ENCODE assay signal across 8 cellular contexts in the genomic region with DNA sequence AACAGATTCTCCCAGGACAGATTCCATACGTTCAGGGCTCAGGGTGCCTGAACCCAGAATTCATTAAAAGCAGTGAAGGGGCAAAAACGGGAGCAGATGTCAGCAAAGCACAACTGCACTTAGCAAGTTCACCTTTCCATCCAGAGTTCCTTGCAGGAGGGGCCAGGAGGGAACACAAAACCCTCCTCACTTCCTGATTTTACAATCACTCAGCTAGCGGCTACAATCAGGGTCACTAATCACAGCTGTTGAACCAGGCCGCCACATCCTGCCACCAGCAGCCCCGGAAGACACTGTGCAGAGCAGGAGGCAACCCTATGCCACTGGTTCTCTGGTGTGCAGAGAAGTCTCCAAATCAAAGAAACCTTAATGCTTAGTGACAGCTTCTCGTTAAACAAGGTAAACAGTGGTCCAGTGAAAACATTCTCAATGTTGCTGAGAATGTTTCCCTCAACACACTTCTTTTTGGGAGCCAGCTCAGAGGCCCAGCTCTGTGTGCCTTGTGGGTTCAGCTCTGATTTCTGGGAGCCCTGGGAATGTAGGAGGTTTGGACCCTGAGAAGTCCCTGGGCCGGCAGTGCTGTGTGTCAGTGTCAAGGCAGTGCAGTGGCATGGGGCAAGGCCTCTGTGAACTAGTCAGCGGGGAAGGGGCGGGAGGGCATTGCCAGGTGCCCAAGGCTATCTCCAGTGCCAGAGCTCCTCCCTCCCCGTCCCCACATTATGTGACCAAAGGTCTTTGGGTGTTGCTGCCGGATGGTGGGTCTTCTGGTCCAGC. TPM values are rescaled to one million over a fixed set of nuclear protein-coding genes. Genes with fewer than 3 reads are reported as not detected.
DNase-seq lines count a peak whose midpoint lies in the region; ATAC-seq and TF ChIP-seq lines count a peak whose summit lies in the region.

No MANE protein-coding gene starts in this region.

- POLR2A ChIA-PET in GM10248 (lab: Yijun Ruan, JAX) = interaction anchor here (0.6 to 2.0 kb wide), 4 partner anchors 20 to 199 kb away, joined by 3 to 8 read pairs (median 4); no protein-coding TSS in a partner anchor

- no peaks in the 10 kb centered on the region for H3K27me3 Mint-ChIP-seq in memory B cell

- ATAC-seq in GM21526 (IDR thresholded peaks at IDR 0.05; ENCODE audit: low FRiP score, unreplicated experiment) = peak; percentile 58
- peak; percentile 77 for ATAC-seq in memory B cell (ENCODE audit: low read depth)
- no peak for ATAC-seq in GM18519 (IDR thresholded peaks at IDR 0.05; ENCODE audit: low FRiP score, unreplicated experiment)

- TF ChIP-seq CTCF in GM10248 (IDR thresholded peaks at IDR 0.05; ENCODE audit: control extremely low read depth, extremely low read depth, low read depth, missing control alignments) = no peak
- no peak for TF ChIP-seq CTCF in mammary epithelial cell (conservative IDR thresholded peaks at IDR 0.05 in 1 of 2, IDR thresholded peaks at IDR 0.05 in 1 of 2; ENCODE audit: extremely low read depth in 1 of 2, insufficient read depth in 1 of 2, low read depth in 1 of 2, low read length in 2 of 2)
- no peak for TF ChIP-seq CTCF in tibial nerve (IDR thresholded peaks at IDR 0.05)

- CTCF ChIA-PET in GM10248 (lab: Yijun Ruan, JAX) (interaction anchor here (0.7 to 4.6 kb wide), 16 partner anchors 9 to 203 kb away, joined by 3 to 34 read pairs (median 4); no protein-coding TSS in a partner anchor), mammary epithelial cell (lab: Charles Lee; ENCODE audit: low non-redundant PET) (interaction anchor here (0.5 kb wide), 1 partner anchor 169 kb away, joined by 3 read pairs; a partner anchor contains a TSS)

- no peak overlapping the region for H3K4me2 ChIP-seq in mammary epithelial cell (ENCODE audit: insufficient read depth, low read depth, low read length)

- TF ChIP-seq POLR2A in tibial nerve (IDR thresholded peaks at IDR 0.05) = no peak

- peaks cover 46% of the 10 kb centered on the region for H3K4me1 Mint-ChIP-seq in memory B cell

- no peaks in the 10 kb centered on the region for H3K36me3 ChIP-seq in HUES6 (ENCODE audit: control insufficient read depth, insufficient read depth, low read length)
- no peaks in the 10 kb centered on the region for H3K36me3 ChIP-seq in mammary epithelial cell (ENCODE audit: insufficient read depth, low read length)
- H3K36me3 ChIP-seq in tibial nerve = no peaks in the 10 kb centered on the region

- no peak for TF ChIP-seq EP300 in tibial nerve (IDR thresholded peaks at IDR 0.05)

- H3K36me3 Mint-ChIP-seq in memory B cell = peaks cover 10% of the 10 kb centered on the region

- intact Hi-C loops in mammary epithelial cell (cut with micrococcal nuclease) = loop anchor here (1.0 to 2.0 kb wide), 5 partner anchors 24 to 199 kb away; a partner anchor contains a TSS

- H3K4me1 ChIP-seq in HUES6 (ENCODE audit: control insufficient read depth, insufficient read depth, low read length) (peaks cover 35% of the 10 kb centered on the region), mammary epithelial cell (ENCODE audit: insufficient read depth, low read length) (peaks cover 34% of the 10 kb centered on the region), tibial nerve (peaks cover 0 to 26% (median 24%) of the 10 kb centered on the region in 4 donors)

- peak; percentile 75 for DNase-seq in GM10248 (ENCODE audit: extremely low spot score)
- peak; percentile 50 for DNase-seq in T-helper 9 cell
- DNase-seq in mammary epithelial cell = peak; percentile 50
- DNase-seq in memory B cell (ENCODE audit: low spot score in 2 of 2) = peak; percentile 58 to 74
- DNase-seq in tibial nerve (ENCODE audit: low spot score in 2 of 2) = no peak

- peak overlapping the region; percentile 98 for H3K27ac Mint-ChIP-seq in memory B cell

- 27% methylated on average over 8 of the region's 11 CpGs for WGBS in mammary epithelial cell (ENCODE audit: low coverage, missing lambda C conversion rate)
- WGBS in tibial nerve, 2 donors = 66 to 68% methylated on average over 11 of the region's 11 CpGs

- no peaks in the 10 kb centered on the region for H3K79me2 ChIP-seq in mammary epithelial cell (ENCODE audit: insufficient read depth, low read length)

- peak overlapping the region; percentile 6; the same call in 1 of the 2 replicates for H3K4me3 ChIP-seq in HUES6 (ENCODE audit: low read depth, low read length)
- no peak overlapping the region for H3K4me3 ChIP-seq in mammary epithelial cell (replicated peaks in 1 of 3; ENCODE audit: insufficient read depth in 1 of 3, low read depth in 2 of 3, low read length in 3 of 3)
- no peak overlapping the region for H3K4me3 ChIP-seq in tibial nerve

- no peaks in the 10 kb centered on the region for H4K20me1 ChIP-seq in mammary epithelial cell (ENCODE audit: insufficient read depth, low read length)

- H3K9me3 ChIP-seq in HUES6 (ENCODE audit: control insufficient read depth, insufficient read depth, low read depth, low read length) = no peaks in the 10 kb centered on the region
- H3K9me3 ChIP-seq in mammary epithelial cell (replicated peaks; ENCODE audit: insufficient read depth, low read length) = no peaks in the 10 kb centered on the region
- H3K9me3 ChIP-seq in tibial nerve = no peaks in the 10 kb centered on the region

- no peaks in the 10 kb centered on the region for H3K9me3 Mint-ChIP-seq in memory B cell

- peak overlapping the region; percentile 76; the same call in 1 of the 2 replicates for H3K27ac ChIP-seq in HUES6 (ENCODE audit: low read depth, low read length)
- peak overlapping the region; percentile 84 for H3K27ac ChIP-seq in mammary epithelial cell (ENCODE audit: insufficient read depth, low read depth, low read length)
- peak overlapping the region; percentile 2 to 84 (median 78) for H3K27ac ChIP-seq in tibial nerve

- no TSS peak for BruUV-seq in mammary epithelial cell (replicated peaks; lab: Mats Ljungman, UMichigan)

- no peaks in the 10 kb centered on the region for H3K27me3 ChIP-seq in HUES6 (ENCODE audit: control insufficient read depth, insufficient read depth, low read length)
- H3K27me3 ChIP-seq in mammary epithelial cell (ENCODE audit: insufficient read depth, low read length) = no peaks in the 10 kb centered on the region
- H3K27me3 ChIP-seq in tibial nerve = no peaks in the 10 kb centered on the region

- H2AFZ ChIP-seq in mammary epithelial cell (ENCODE audit: low read depth, low read length) = peak overlapping the region; percentile 47

- dilution Hi-C loops in mammary epithelial cell (cut with HindIII; ENCODE audit: low sequenced_read_pairs) = no loop called here

- H3K9ac ChIP-seq in HUES6 (ENCODE audit: low read length) (peak overlapping the region; percentile 60), mammary epithelial cell (ENCODE audit: insufficient read depth, low read length) (peak overlapping the region; percentile 63)

- H3K4me3 Mint-ChIP-seq in memory B cell = peak overlapping the region; percentile 93

- in situ Hi-C loops in mammary epithelial cell (cut with MboI; ENCODE audit: low sequenced_read_pairs in 2 of 2) = no loop called here

RNA-seq across cellular contexts. Expression of a gene that starts 54.5 kb away (rescaled TPM):
- 1 to 10 TPM; 7.5 to 8.1 TPM for total RNA-seq in mammary epithelial cell
- 3.8 TPM for polyA plus RNA-seq in mammary epithelial cell
- polyA minus RNA-seq in mammary epithelial cell = 6.6 TPM
- total RNA-seq in tibial nerve = 1 to 10 TPM; 4.7 to 9.6 (median 5.9) TPM

Comparison
In these comparisons a context has a peak if more than half of its experiments do, and no peak if none do; other contexts are left out.
1. DNase-seq: peak in GM10248 (single experiment), T-helper 9 cell (single experiment), mammary epithelial cell (single experiment) and memory B cell (2 of 2); none in tibial nerve (0 of 2).
2. Peak in every context shown above with its lines, with median percentiles within 50 percentile points of each other: H3K27ac ChIP-seq.